Comparison of ENCODE assay signal across 28 cellular contexts in the genomic region with DNA sequence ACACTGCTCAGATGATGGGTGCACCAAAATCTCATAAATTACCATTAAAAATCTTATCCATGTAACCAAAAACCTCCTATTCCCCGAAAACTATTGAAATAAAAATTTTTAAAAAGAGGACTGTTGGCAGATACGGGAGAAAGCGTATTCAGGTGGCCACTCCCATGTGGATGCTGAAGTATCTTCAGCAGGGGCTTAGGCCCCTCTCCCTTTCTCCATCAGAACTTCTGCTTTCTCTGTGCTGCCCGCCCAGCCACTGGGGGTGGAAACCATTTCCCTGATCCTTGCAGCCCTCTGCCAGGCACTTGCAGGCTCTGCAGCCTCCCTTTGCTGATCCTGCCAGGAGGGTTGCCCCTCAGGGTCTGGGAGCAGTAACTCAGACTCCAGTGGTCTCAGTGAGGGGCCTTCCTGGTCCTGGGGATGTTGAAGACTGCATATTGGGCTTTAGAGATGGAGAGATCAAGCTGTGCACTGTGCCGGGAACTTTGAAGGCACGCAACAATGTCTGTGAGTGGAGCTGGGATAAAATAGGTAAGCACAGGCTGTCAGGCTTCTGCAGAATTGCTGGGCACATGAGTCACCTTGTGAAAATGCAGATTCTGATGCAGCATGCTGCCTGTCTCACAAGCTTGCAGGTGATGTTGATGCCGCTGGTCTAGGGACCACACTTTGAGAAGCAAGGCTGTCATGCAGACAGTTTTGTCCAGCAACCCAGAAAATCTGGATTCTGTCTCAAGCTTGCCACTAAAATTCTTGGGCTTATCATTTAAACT. TPM values are rescaled to one million over a fixed set of nuclear protein-coding genes. Genes with fewer than 3 reads are reported as not detected.
DNase-seq lines count a peak whose midpoint lies in the region; TF ChIP-seq lines count a peak whose summit lies in the region.
"Had no signal": no experiment of that assay in that cellular context is flagged by ENCODE, and none has a peak within 500 bp of the region (broad histone marks: within the 10 kb centered on the region; RNA-seq: fewer than 3 reads in every experiment).

No MANE protein-coding gene starts in this region.

- no peak overlapping the region for H3K18ac ChIP-seq in mesendoderm (ENCODE audit: low read length)

- no peaks in the 10 kb centered on the region for H3K9me3 ChIP-seq in A673 (ENCODE audit: low read depth, low read length, poor library complexity, severe bottlenecking)
- H3K9me3 ChIP-seq in right atrium auricular region, result no peaks in the 10 kb centered on the region
- H3K9me3 ChIP-seq: A549, BE2C, BLaER1 had no signal

- H3K4me1 ChIP-seq in A673 (ENCODE audit: insufficient read depth, low read length, poor library complexity, severe bottlenecking) (peaks cover 50% of the 10 kb centered on the region), mesendoderm (ENCODE audit: control insufficient read depth, low read depth, low read length) (no peaks in the 10 kb centered on the region), right atrium auricular region (peaks cover 0 to 20% of the 10 kb centered on the region in 2 donors)
- H3K4me1 ChIP-seq: A549, BE2C, BLaER1 had no signal

- no peak overlapping the region for H3K23ac ChIP-seq in mesendoderm (ENCODE audit: low read length)

- no peak for DNase-seq in A673 (ENCODE audit: low spot score)
- peak; percentile 66 for DNase-seq in coronary artery (ENCODE audit: low spot score)
- peak; percentile 61 for DNase-seq in islet precursor cell
- DNase-seq in mesendoderm, result peak; percentile 28
- DNase-seq in right atrium auricular region (ENCODE audit: low spot score), result no peak
- DNase-seq in HEK293T (ENCODE audit: extremely low spot score), result no peak
- DNase-seq in GM03348 (ENCODE audit: low spot score), result no peak
- no peak for DNase-seq in H7
- DNase-seq: ACHN; BE2C; C1 segment of cervical spinal cord; CD4-positive, alpha-beta memory T cell; CD4-positive, CD25-positive, alpha-beta regulatory T cell; CD8-positive, alpha-beta memory T cell; COR-L47; DMS 273 treated with DMSO at 0.1 percent for 48 hours; DMS153; DMS53; DMS79; DND-41; EL; GDM1 had no signal

- POLR2A ChIA-PET in A673 (lab: Charles Lee; ENCODE audit: low non-redundant PET) (no interaction called here), HEK293T (lab: Yijun Ruan, JAX) (no interaction called here)

- no peak overlapping the region for H4K5ac ChIP-seq in mesendoderm (ENCODE audit: low read length)

- no CpG with 5 or more reads among the region's 7 CpGs for WGBS in mesendoderm (ENCODE audit: extremely low coverage, insufficient coverage, low lambda C conversion rate)

- H2BK120ac ChIP-seq in mesendoderm (ENCODE audit: low read depth, low read length), result no peak overlapping the region

- no peaks in the 10 kb centered on the region for H3K27me3 ChIP-seq in A673 (replicated peaks; ENCODE audit: insufficient read depth, low read depth, low read length, poor library complexity)
- H3K27me3 ChIP-seq in mesendoderm (ENCODE audit: insufficient read depth, low read length, poor library complexity), result no peaks in the 10 kb centered on the region
- H3K27me3 ChIP-seq in right atrium auricular region, result no peaks in the 10 kb centered on the region
- H3K27me3 ChIP-seq in H7 (ENCODE audit: control insufficient read depth, insufficient read depth, low read length), result no peaks in the 10 kb centered on the region
- H3K27me3 ChIP-seq: BE2C, BLaER1 had no signal

- TF ChIP-seq CTCF in A673 (conservative IDR thresholded peaks at IDR 0.05; ENCODE audit: low read depth, low read length) (no peak), coronary artery (IDR thresholded peaks at IDR 0.05) (no peak), right atrium auricular region (IDR thresholded peaks at IDR 0.05) (no peak)

- H3K79me1 ChIP-seq in mesendoderm (ENCODE audit: low read length), result no peaks in the 10 kb centered on the region

- H3K27ac ChIP-seq in A673 (ENCODE audit: low read depth, low read length, poor library complexity, severe bottlenecking), result peak overlapping the region; percentile 34
- H3K27ac ChIP-seq in coronary artery, result no peak overlapping the region
- H3K27ac ChIP-seq in mesendoderm (ENCODE audit: low read depth, low read length), result no peak overlapping the region
- H3K27ac ChIP-seq in right atrium auricular region, result no peak overlapping the region
- H3K27ac ChIP-seq: 22Rv1, A549, BLaER1 had no signal

- H3K4ac ChIP-seq in mesendoderm (ENCODE audit: low read depth, low read length), result no peak overlapping the region

- no peak overlapping the region for H3K4me2 ChIP-seq in mesendoderm (ENCODE audit: low read length)
- H3K4me2 ChIP-seq: A549, BLaER1 had no signal

- H3K9ac ChIP-seq in mesendoderm (ENCODE audit: low read length), result no peak overlapping the region
- H3K9ac ChIP-seq: BLaER1 had no signal

- no peak overlapping the region for H4K8ac ChIP-seq in mesendoderm (ENCODE audit: low read depth, low read length)

- intact Hi-C loops in A673 (cut with micrococcal nuclease; ENCODE audit: unreplicated experiment), result no loop called here

- H2BK15ac ChIP-seq in mesendoderm (replicated peaks; ENCODE audit: low read depth), result no peak overlapping the region

- no peaks in the 10 kb centered on the region for H3K79me2 ChIP-seq in mesendoderm (ENCODE audit: control insufficient read depth, insufficient read depth, low read length)

- H3K36me3 ChIP-seq in A673 (ENCODE audit: insufficient read depth, low read length, poor library complexity, severe bottlenecking) (no peaks in the 10 kb centered on the region), mesendoderm (ENCODE audit: control insufficient read depth, insufficient read depth, low read length) (no peaks in the 10 kb centered on the region), right atrium auricular region (no peaks in the 10 kb centered on the region), H7 (replicated peaks; ENCODE audit: control insufficient read depth, insufficient read depth, low read length) (no peaks in the 10 kb centered on the region)
- H3K36me3 ChIP-seq: BE2C, BLaER1 had no signal

- no peak overlapping the region for H2BK5ac ChIP-seq in mesendoderm (ENCODE audit: low read length)

- BruUV-seq in A673 (replicated peaks; lab: Mats Ljungman, UMichigan), result no TSS peak

- H3K56ac ChIP-seq in mesendoderm (ENCODE audit: low read length), result no peak overlapping the region

- CTCF ChIA-PET in A673 (lab: Charles Lee) (no interaction called here), HEK293T (lab: Yijun Ruan, JAX) (no interaction called here)

- no peak overlapping the region for H2AK5ac ChIP-seq in mesendoderm (ENCODE audit: low read length)

- H3K4me3 ChIP-seq in A673 (ENCODE audit: low read depth, low read length, poor library complexity, severe bottlenecking) (no peak overlapping the region), coronary artery (no peak overlapping the region), mesendoderm (ENCODE audit: low read length) (no peak overlapping the region), right atrium auricular region (no peak overlapping the region), H7 (ENCODE audit: insufficient read depth, low read depth, low read length) (no peak overlapping the region)
- H3K4me3 ChIP-seq: A549, BLaER1 had no signal

TF ChIP-seq in HEK293T, 16 proteins besides CTCF, POLR2A, EP300 and RAD21:
- no peak for TF ChIP-seq ZNF384 (IDR thresholded peaks at IDR 0.05)
- TF ChIP-seq, protein P1, sequence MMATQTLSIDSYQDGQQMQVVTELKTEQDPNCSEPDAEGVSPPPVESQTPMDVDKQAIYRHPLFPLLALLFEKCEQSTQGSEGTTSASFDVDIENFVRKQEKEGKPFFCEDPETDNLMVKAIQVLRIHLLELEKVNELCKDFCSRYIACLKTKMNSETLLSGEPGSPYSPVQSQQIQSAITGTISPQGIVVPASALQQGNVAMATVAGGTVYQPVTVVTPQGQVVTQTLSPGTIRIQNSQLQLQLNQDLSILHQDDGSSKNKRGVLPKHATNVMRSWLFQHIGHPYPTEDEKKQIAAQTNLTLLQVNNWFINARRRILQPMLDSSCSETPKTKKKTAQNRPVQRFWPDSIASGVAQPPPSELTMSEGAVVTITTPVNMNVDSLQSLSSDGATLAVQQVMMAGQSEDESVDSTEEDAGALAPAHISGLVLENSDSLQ (IDR thresholded peaks at IDR 0.05), result no peak
- TF ChIP-seq LEF1 (IDR thresholded peaks at IDR 0.05; ENCODE audit: borderline replicate concordance), result no peak
- no peak for TF ChIP-seq SP1 (IDR thresholded peaks at IDR 0.05)
- no peak for TF ChIP-seq NFRKB (IDR thresholded peaks at IDR 0.05)
- no peak for TF ChIP-seq ELF4 (IDR thresholded peaks at IDR 0.05)
- no peak for TF ChIP-seq L3MBTL2 (conservative IDR thresholded peaks at IDR 0.05)
TF ChIP-seq in HEK293T: peak in this region for 0.

RNA-seq across cellular contexts. Expression of a gene that starts 59.6 kb away (rescaled TPM):
- total RNA-seq in A673 (2021) (46.0 and 47.8 TPM in 2 replicates), right atrium auricular region (1 to 10 TPM; 1.4 to 3.7 TPM)
- polyA plus RNA-seq in mesendoderm (2013, experiment 1 of 2), result 0.69 TPM
- polyA plus RNA-seq in mesendoderm (2013, experiment 2 of 2), result 0.77 TPM
- total RNA-seq in H7 (2014; rRNA removed; shearing (Covaris generic)), result 0.44 and 0.48 TPM in 2 replicates
- total RNA-seq: A172; CD4-positive, alpha-beta memory T cell; CD8-positive, alpha-beta memory T cell; G401 had no signal
- polyA plus RNA-seq: AG04450; CD4-positive, alpha-beta memory T cell; CD4-positive, CD25-positive, alpha-beta regulatory T cell; CD8-positive, alpha-beta memory T cell had no signal

Comparison
In these comparisons a context has a peak if more than half of its experiments do, and no peak if none do; other contexts are left out.
1. DNase-seq: peak in coronary artery (single experiment), islet precursor cell (single experiment) and mesendoderm (single experiment); none in A673 (single experiment), right atrium auricular region (single experiment), HEK293T (single experiment), GM03348 (single experiment) and H7 (single experiment).